ENCODE assay signal across 11 cellular contexts in genomic region chr6:25250878-25251277, GRCh38. TPM values are rescaled to one million over a fixed set of nuclear protein-coding genes. Genes with fewer than 3 reads are reported as not detected.
A peak's percentile ranks its signal among the peaks of the same experiment; 100 is the strongest.
DNase-seq lines count a peak whose midpoint lies in the region; ATAC-seq and TF ChIP-seq lines count a peak whose summit lies in the region.
"Had no signal": no experiment of that assay in that cellular context is flagged by ENCODE, and none has a peak within 500 bp of the region (broad histone marks: within the 10 kb centered on the region; RNA-seq: fewer than 3 reads in every experiment).

No MANE protein-coding gene starts in this region.

- intact Hi-C loops in MCF 10A (cut with micrococcal nuclease) (no loop called here), breast epithelium (cut with DNase I; ENCODE audit: low total_unique reads) (no loop called here)

- no peaks in the 10 kb centered on the region for H3K27me3 ChIP-seq in breast epithelium
- H3K27me3 ChIP-seq in Karpas-422 (ENCODE audit: low read length): no peaks in the 10 kb centered on the region
- H3K27me3 ChIP-seq: adrenal gland had no signal

- POLR2A ChIA-PET in MCF 10A (lab: Yijun Ruan, JAX): interaction anchor here (0.6 to 1.7 kb wide), 13 partner anchors 9 to 722 kb away, joined by 3 to 7 read pairs (median 3); partner anchors contain the start of gene CARMIL1

- H3K79me2 ChIP-seq in Karpas-422 (ENCODE audit: low read length): no peaks in the 10 kb centered on the region

- H3K9me2 ChIP-seq in Karpas-422 (replicated peaks; ENCODE audit: insufficient read depth, low read length): no peaks in the 10 kb centered on the region

- H3K4me1 ChIP-seq in breast epithelium (no peaks in the 10 kb centered on the region), Karpas-422 (ENCODE audit: low read length) (no peaks in the 10 kb centered on the region)
- H3K4me1 ChIP-seq: adrenal gland had no signal

- no peak for TF ChIP-seq POLR2A in breast epithelium (IDR thresholded peaks at IDR 0.05)

- H3K4me1 Mint-ChIP-seq in MCF 10A (ENCODE audit: insufficient read depth, unreplicated experiment): peaks cover 25% of the 10 kb centered on the region

- no peak overlapping the region for H2AFZ ChIP-seq in Karpas-422 (ENCODE audit: low read length)

- H3K4me3 Mint-ChIP-seq in MCF 10A (ENCODE audit: unreplicated experiment): no peak overlapping the region

- H3K4me3 ChIP-seq in breast epithelium: no peak overlapping the region
- H3K4me3 ChIP-seq in Karpas-422 (ENCODE audit: low read length): no peak overlapping the region
- H3K4me3 ChIP-seq: adrenal gland had no signal

- TF ChIP-seq CTCF in MCF 10A (IDR thresholded peaks at IDR 0.05; ENCODE audit: unreplicated experiment) (no peak), breast epithelium (IDR thresholded peaks at IDR 0.05) (no peak)

- no peak overlapping the region for H3K9ac ChIP-seq in Karpas-422 (ENCODE audit: low read length)

- no peaks in the 10 kb centered on the region for H3K27me3 Mint-ChIP-seq in MCF 10A (ENCODE audit: insufficient read depth, unreplicated experiment)

- H3K9me3 ChIP-seq in breast epithelium (no peaks in the 10 kb centered on the region), Karpas-422 (ENCODE audit: low read length) (no peaks in the 10 kb centered on the region)
- H3K9me3 ChIP-seq: adrenal gland had no signal

- peak; percentile 81 for DNase-seq in MCF 10A (ENCODE audit: unreplicated experiment)
- DNase-seq in breast epithelium (ENCODE audit: low spot score in 2 of 2): no peak
- DNase-seq in amniotic epithelial cell (ENCODE audit: low read depth): peak; percentile 26
- DNase-seq in hypothalamus (lab: John Stamatoyannopoulos, UW): no peak
- no peak for DNase-seq in midbrain (lab: John Stamatoyannopoulos, UW)
- no peak for DNase-seq in Karpas-422
- DNase-seq: adrenal gland, DMS153, retina had no signal

- H3K27ac ChIP-seq in breast epithelium (no peak overlapping the region), Karpas-422 (ENCODE audit: low read length) (no peak overlapping the region)
- H3K27ac ChIP-seq: adrenal gland had no signal

- H3K36me3 Mint-ChIP-seq in MCF 10A (ENCODE audit: insufficient read depth, unreplicated experiment): no peaks in the 10 kb centered on the region

- H3K36me3 ChIP-seq in breast epithelium (no peaks in the 10 kb centered on the region), Karpas-422 (ENCODE audit: insufficient read depth, low read length) (no peaks in the 10 kb centered on the region)
- H3K36me3 ChIP-seq: adrenal gland had no signal

- no peak overlapping the region for H3K4me2 ChIP-seq in Karpas-422 (ENCODE audit: low read depth, low read length, poor library complexity, severe bottlenecking)

- ATAC-seq in HG03095 (IDR thresholded peaks at IDR 0.05; ENCODE audit: unreplicated experiment) (peak; percentile 83), GM18907 (IDR thresholded peaks at IDR 0.05; ENCODE audit: unreplicated experiment) (no peak)

- no peaks in the 10 kb centered on the region for H4K20me1 ChIP-seq in Karpas-422 (ENCODE audit: insufficient read depth, low read depth, low read length)

- H3K27ac Mint-ChIP-seq in MCF 10A (ENCODE audit: low read depth, unreplicated experiment): no peak overlapping the region

- no peaks in the 10 kb centered on the region for H3K9me3 Mint-ChIP-seq in MCF 10A (ENCODE audit: unreplicated experiment)

- CTCF ChIA-PET in MCF 10A (lab: Yijun Ruan, JAX): interaction anchor here (0.6 to 2.9 kb wide), 11 partner anchors 11 to 420 kb away, joined by 3 to 14 read pairs (median 5); partner anchors contain the start of gene CARMIL1

- no TSS peak for BruUV-seq in MCF 10A (replicated peaks; lab: Mats Ljungman, UMichigan)

RNA-seq across cellular contexts. Expression of gene CARMIL1, which starts 28.3 kb away (rescaled TPM):
- total RNA-seq in MCF 10A (2022): 23.0 and 25.2 TPM in 2 replicates
- total RNA-seq in breast epithelium: 10 to 100 TPM; 23.6 to 53.0 (median 33.5) TPM
- 0.04 TPM in 1 of 2 replicates, not detected in the other for total RNA-seq in Karpas-422 (2014; rRNA removed; shearing (Covaris generic); ENCODE audit: low replicate concordance)

Comparison
In these comparisons a context has a peak if more than half of its experiments do, and no peak if none do; other contexts are left out.
1. DNase-seq: peak in MCF 10A (single experiment) and amniotic epithelial cell (single experiment); none in breast epithelium (0 of 2), hypothalamus (0 of 51), midbrain (single experiment) and Karpas-422 (single experiment).
2. RNA of gene CARMIL1, which starts 28.3 kb away (total RNA-seq): 23.6 to 53.0 TPM in breast epithelium and 23.0 to 25.2 TPM in MCF 10A; 0.04 TPM in Karpas-422; every median in the first group is over 10 times any median in the second.